ENCODE assay signal across 33 cellular contexts in genomic region chr9:130880599-130881220, GRCh38. TPM values are rescaled to one million over a fixed set of nuclear protein-coding genes. Genes with fewer than 3 reads are reported as not detected.
"Had no signal": no experiment of that assay in that cellular context is flagged by ENCODE, and none has a peak within 500 bp of the region (broad histone marks: within the 10 kb centered on the region; RNA-seq: fewer than 3 reads in every experiment).

No MANE protein-coding gene starts in this region.

- H3K9me3 ChIP-seq: heart left ventricle, neutrophil, psoas muscle, right lobe of liver, transverse colon, upper lobe of left lung, vagina had no signal

- H3K4me2 ChIP-seq: smooth muscle cell had no signal

- H3K27ac ChIP-seq: heart left ventricle, neutrophil, parathyroid adenoma, psoas muscle, right lobe of liver, transverse colon, upper lobe of left lung, vagina had no signal

- H3K4me3 Mint-ChIP-seq: immature natural killer cell; mesothelial cell of epicardium; naive B cell; natural killer cell; stimulated activated memory B cell treated with anti-CD40 and anti-IgM and Interleukin-4, amounts not matched to agents 10 μg/mL and 1 μg/mL and 100 μg/mL, for 72 hours; stimulated activated naive CD8-positive, alpha-beta T cell treated with anti-CD3 and anti-CD28 coated beads, Interleukin-15, amount 100 ng/mL, for 72 hours had no signal

- H3K4me1 ChIP-seq: heart left ventricle, psoas muscle, right lobe of liver, transverse colon, upper lobe of left lung, vagina had no signal

- FAIRE-seq: islet of Langerhans had no signal

- DNase-seq: glutamatergic neuron; hypothalamus; immature natural killer cell; mesendoderm; naive B cell; natural killer cell; occipital lobe; stimulated activated CD4-positive, alpha-beta T cell treated with anti-CD3 and anti-CD28 coated beads, Interleukin-4, amount 100 ng/mL, for 24 hours; stimulated activated naive CD4-positive, alpha-beta T cell treated with Interleukin-2 at 50 U/mL for 16 hours; stimulated activated naive CD8-positive, alpha-beta T cell treated with anti-CD3 and anti-CD28 coated beads, Interleukin-15, amount 100 ng/mL, for 72 hours; substantia nigra; transverse colon; upper lobe of left lung had no signal

- H3K4me3 ChIP-seq: heart left ventricle, lung, psoas muscle, right lobe of liver, smooth muscle cell, transverse colon, upper lobe of left lung, vagina had no signal

- H3K36me3 Mint-ChIP-seq: natural killer cell had no signal

- H3K27ac Mint-ChIP-seq: immature natural killer cell; mesothelial cell of epicardium; naive B cell; natural killer cell; stimulated activated memory B cell treated with anti-CD40 and anti-IgM and Interleukin-4, amounts not matched to agents 10 μg/mL and 1 μg/mL and 100 μg/mL, for 72 hours had no signal

- ATAC-seq: heart left ventricle; natural killer cell; psoas muscle; stimulated activated memory B cell treated with anti-CD40 and anti-IgM and Interleukin-4, amounts not matched to agents 10 μg/mL and 1 μg/mL and 100 μg/mL, for 72 hours; stimulated activated naive CD8-positive, alpha-beta T cell treated with anti-CD3 and anti-CD28 coated beads, Interleukin-15, amount 100 ng/mL, for 72 hours had no signal

- H2AFZ ChIP-seq: parathyroid adenoma had no signal

- H3K9me3 Mint-ChIP-seq: immature natural killer cell; mesothelial cell of epicardium; naive B cell; natural killer cell; stimulated activated memory B cell treated with anti-CD40 and anti-IgM and Interleukin-4, amounts not matched to agents 10 μg/mL and 1 μg/mL and 100 μg/mL, for 72 hours; stimulated activated naive CD8-positive, alpha-beta T cell treated with anti-CD3 and anti-CD28 coated beads, Interleukin-15, amount 100 ng/mL, for 72 hours had no signal

- H3K9ac ChIP-seq: parathyroid adenoma had no signal

- H3K27me3 ChIP-seq: heart left ventricle, neutrophil, right lobe of liver, transverse colon, upper lobe of left lung, vagina had no signal

- H3K4me1 Mint-ChIP-seq: immature natural killer cell; naive B cell; natural killer cell; stimulated activated memory B cell treated with anti-CD40 and anti-IgM and Interleukin-4, amounts not matched to agents 10 μg/mL and 1 μg/mL and 100 μg/mL, for 72 hours; stimulated activated naive CD8-positive, alpha-beta T cell treated with anti-CD3 and anti-CD28 coated beads, Interleukin-15, amount 100 ng/mL, for 72 hours had no signal

- H3K27me3 Mint-ChIP-seq: naive B cell; stimulated activated memory B cell treated with anti-CD40 and anti-IgM and Interleukin-4, amounts not matched to agents 10 μg/mL and 1 μg/mL and 100 μg/mL, for 72 hours; stimulated activated naive CD8-positive, alpha-beta T cell treated with anti-CD3 and anti-CD28 coated beads, Interleukin-15, amount 100 ng/mL, for 72 hours had no signal

RNA-seq across cellular contexts. Expression of gene QRFP, which starts 15.9 kb away (rescaled TPM):
- total RNA-seq: heart left ventricle, kidney epithelial cell, lung, mesothelial cell of epicardium, mononuclear cell, natural killer cell, occipital lobe, osteocyte, posterior vena cava, psoas muscle, skeletal muscle tissue, smooth muscle cell, temporal lobe, transverse colon, upper lobe of left lung, urinary bladder, vagina had no signal
- polyA plus RNA-seq: heart left ventricle, immature natural killer cell, liver, neural cell had no signal

RNA-seq across cellular contexts. Expression of gene FIBCD1, which starts 58.3 kb away (rescaled TPM):
- total RNA-seq: liver, mononuclear cell, natural killer cell, psoas muscle, right lobe of liver, skeletal muscle tissue, vagina had no signal
- polyA plus RNA-seq: immature natural killer cell, liver had no signal
